In the genomic region with DNA sequence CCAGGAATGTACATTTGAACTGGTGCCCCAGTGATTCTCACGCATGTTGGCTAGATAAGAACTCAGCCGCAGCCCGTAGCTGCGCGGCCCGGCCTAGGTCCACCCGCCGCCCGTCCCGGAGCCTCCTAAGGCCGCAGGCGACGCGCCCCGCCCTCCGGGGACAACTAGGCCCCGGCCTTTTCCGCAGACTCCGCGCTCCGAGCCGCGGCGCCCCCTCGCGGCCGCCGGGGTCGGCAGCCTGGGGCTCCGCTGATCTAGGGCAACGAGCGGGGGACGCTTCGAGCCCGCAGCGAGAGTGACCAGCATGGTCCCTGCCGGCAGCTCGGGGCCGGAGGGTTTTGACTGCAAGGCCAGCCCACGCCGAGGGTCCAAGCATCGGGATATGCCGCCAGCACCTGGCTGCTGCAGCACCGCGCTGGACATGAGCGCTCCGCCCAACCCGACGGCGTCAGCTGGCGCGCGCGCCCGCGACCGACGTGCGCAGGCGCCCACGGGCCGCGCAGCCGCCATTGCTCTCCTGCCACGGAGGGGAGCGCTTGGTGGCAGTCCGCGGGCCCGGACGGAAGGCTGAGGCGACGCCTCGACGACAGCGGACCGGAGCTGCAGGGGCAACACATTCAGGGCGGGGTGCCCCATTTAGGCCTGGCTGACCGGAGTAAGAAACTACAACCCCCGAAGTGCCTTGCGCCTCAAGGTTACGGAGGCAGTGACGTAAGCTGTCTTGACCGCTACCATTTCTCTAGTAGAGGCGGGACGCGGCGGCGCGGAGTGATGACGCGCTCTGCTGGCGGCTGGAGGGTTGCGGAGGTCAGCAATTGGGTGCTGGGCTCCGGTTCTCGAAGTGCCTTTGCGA, we compare ENCODE assay signal across 8 cellular contexts.
DNase-seq lines count a peak whose midpoint lies in the region; ATAC-seq lines count a peak whose summit lies in the region.

A gene with protein sequence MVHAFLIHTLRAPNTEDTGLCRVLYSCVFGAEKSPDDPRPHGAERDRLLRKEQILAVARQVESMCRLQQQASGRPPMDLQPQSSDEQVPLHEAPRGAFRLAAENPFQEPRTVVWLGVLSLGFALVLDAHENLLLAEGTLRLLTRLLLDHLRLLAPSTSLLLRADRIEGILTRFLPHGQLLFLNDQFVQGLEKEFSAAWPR (plus strand): TSS at position 500 of the 853 bp plus-strand sequence. CDS start 1,571 bp downstream, outside the sequence.

- DNase-seq in AG20443 (ENCODE audit: low spot score) (peak; percentile 92), NCI-H345 treated with DMSO at 0.1 percent for 48 hours (lab: John Stamatoyannopoulos, UW; ENCODE audit: unreplicated experiment) (peak; percentile 97), islet precursor cell (peak; percentile 98)
- peak; percentile 80 to 84 (median 82) for DNase-seq in activated CD4-positive, CD25-positive, alpha-beta regulatory T cell (lab: John Stamatoyannopoulos, UW)
- peak; percentile 90 for DNase-seq in central memory CD4-positive, alpha-beta T cell
- DNase-seq in stimulated activated CD4-positive, alpha-beta T cell treated with anti-CD3 and anti-CD28 coated beads, Interleukin-15, amount 100 ng/mL, for 1 hour (ENCODE audit: low read depth in 1 of 2, low spot score in 1 of 2) = peak; percentile 80 to 84

- ATAC-seq in GM19025 (IDR thresholded peaks at IDR 0.05; ENCODE audit: low read depth, unreplicated experiment) (peak; percentile 81), HG03342 (IDR thresholded peaks at IDR 0.05; ENCODE audit: unreplicated experiment) (peak; percentile 75)

Comparison
In these comparisons a context has a peak if more than half of its experiments do, and no peak if none do; other contexts are left out.
1. Peak in every context shown above with its lines: DNase-seq and ATAC-seq.